1 cellular context compared by ENCODE assay signal in genomic region chr18:9712130-9712577, GRCh38.
TF ChIP-seq lines count a peak whose summit lies in the region.

No MANE protein-coding gene starts in this region.

TF ChIP-seq in GM12878, 131 proteins besides CTCF, POLR2A, EP300 and RAD21:
- no peak for TF ChIP-seq MTA2 (IDR thresholded peaks at IDR 0.05; ENCODE audit: low read depth)
- no peak for TF ChIP-seq EZH2 (IDR thresholded peaks at IDR 0.05; ENCODE audit: borderline replicate concordance, control insufficient read depth, low read depth, low read length)
- TF ChIP-seq RBBP5 (conservative IDR thresholded peaks at IDR 0.05) = no peak
TF ChIP-seq in GM12878: peak in this region for 0.
